13 cellular contexts compared by ENCODE assay signal in the genomic region with DNA sequence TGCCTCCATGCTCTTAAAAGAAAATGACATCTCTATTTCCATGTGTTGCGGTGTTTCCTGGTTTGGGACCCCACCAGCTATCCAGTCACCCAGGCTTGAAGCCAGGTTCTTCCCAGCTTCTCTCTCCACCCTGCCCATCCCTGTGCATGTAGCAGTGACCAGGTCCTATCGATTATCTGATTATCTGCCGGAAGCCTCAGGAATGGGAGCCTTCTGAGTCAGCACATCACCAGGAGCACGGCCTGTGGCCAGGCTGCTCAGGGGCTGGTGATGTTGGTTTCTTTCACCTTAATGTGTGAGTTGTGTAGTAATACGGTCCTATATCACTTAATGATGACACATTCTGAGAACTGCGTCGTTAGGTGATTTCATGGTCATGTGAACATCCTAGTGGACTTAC. TPM values are rescaled to one million over a fixed set of nuclear protein-coding genes. Genes with fewer than 3 reads are reported as not detected.
A peak's percentile ranks its signal among the peaks of the same experiment; 100 is the strongest.
DNase-seq lines count a peak whose midpoint lies in the region; ATAC-seq, FAIRE-seq and TF ChIP-seq lines count a peak whose summit lies in the region.
"Had no signal": no experiment of that assay in that cellular context is flagged by ENCODE, and none has a peak within 500 bp of the region (broad histone marks: within the 10 kb centered on the region; RNA-seq: fewer than 3 reads in every experiment).

No MANE protein-coding gene starts in this region.

- no peak for TF ChIP-seq POLR2A in K562 (conservative IDR thresholded peaks at IDR 0.05)

- WGBS in K562 (ENCODE audit: insufficient coverage, low coverage, missing lambda C conversion rate) = 32% methylated on average over 7 of the region's 7 CpGs

- H3K4me2 ChIP-seq in BLaER1 (0 out of 2 replicates have a peak overlapping the region, but pooled peaks have one; percentile 58), K562 (ENCODE audit: insufficient read depth, low read length) (peak overlapping the region; percentile 35)
- H3K4me2 ChIP-seq: GM23338 had no signal

- CTCF ChIA-PET in RWPE1 (lab: Yijun Ruan, JAX) = interaction anchor here (0.5 to 1.5 kb wide), 3 partner anchors 8 to 43 kb away, joined by 3 to 4 read pairs (median 4); no protein-coding TSS in a partner anchor
- CTCF ChIA-PET in K562 (lab: Yijun Ruan, JAX; ENCODE audit: low intra/inter-chr PET ratio) = no interaction called here

- intact Hi-C loops in K562 (cut with micrococcal nuclease) = loop anchor here (1.0 kb wide), 1 partner anchor 33 kb away; a partner anchor contains a TSS

- H3K4me3 ChIP-seq in BLaER1 = no peak overlapping the region
- H3K4me3 ChIP-seq in K562 = no peak overlapping the region
- H3K4me3 ChIP-seq: GM23338 had no signal

- no peak overlapping the region for H2AFZ ChIP-seq in K562 (ENCODE audit: low read depth, low read length)
- H2AFZ ChIP-seq: GM23338 had no signal

- no peak for TF ChIP-seq EP300 in K562 (IDR thresholded peaks at IDR 0.05; ENCODE audit: low read length)

- H3K36me3 ChIP-seq in BLaER1 (peaks cover 34% of the 10 kb centered on the region), K562 (ENCODE audit: control insufficient read depth, insufficient read depth, low read length) (peaks cover 11% of the 10 kb centered on the region; the same call in 2 of the 3 replicates)

- ATAC-seq in K562 = peak; percentile 57

- no peaks in the 10 kb centered on the region for H3K27me3 ChIP-seq in BLaER1
- no peaks in the 10 kb centered on the region for H3K27me3 ChIP-seq in K562 (ENCODE audit: control insufficient read depth in 2 of 2, insufficient read depth in 2 of 2, low read length in 2 of 2)

- TF ChIP-seq RAD21 in K562 (CRISPR knock-in tag; conservative IDR thresholded peaks at IDR 0.05 in 1 of 2, IDR thresholded peaks at IDR 0.05 in 1 of 2) = no peak

- H3K4me1 ChIP-seq in BLaER1 = peaks cover 81% of the 10 kb centered on the region
- H3K4me1 ChIP-seq in K562 (replicated peaks in 1 of 2; ENCODE audit: control insufficient read depth in 2 of 2, insufficient read depth in 2 of 2, low read length in 2 of 2) = peaks cover 10 to 29% of the 10 kb centered on the region in 2 experiments

- TF ChIP-seq CTCF in RWPE1 (conservative IDR thresholded peaks at IDR 0.05; ENCODE audit: low read depth) (no peak), K562 (IDR thresholded peaks at IDR 0.05 in 2 of 3, conservative IDR thresholded peaks at IDR 0.05 in 1 of 3; ENCODE audit: insufficient read depth in 2 of 3, low read depth in 1 of 3, low read length in 3 of 3) (no peak)

- no TSS peak for BruUV-seq in K562 (replicated peaks; lab: Mats Ljungman, UMichigan)

- peaks cover 10% of the 10 kb centered on the region for H3K9me1 ChIP-seq in K562 (ENCODE audit: control insufficient read depth, insufficient read depth, low read length)

- in situ Hi-C loops in K562 (cut with MboI) = no loop called here
- in situ Hi-C loops in ACHN (cut with HindIII; ENCODE audit: low pct_ligation_motif_present, low pct_unique_long_range_greater_than_20kb, low sequenced_read_pairs) = no loop called here

- H4K20me1 ChIP-seq in BLaER1 (peaks cover 93% of the 10 kb centered on the region), K562 (replicated peaks; ENCODE audit: control insufficient read depth, insufficient read depth, low read length) (peaks cover 36% of the 10 kb centered on the region)

- no peak for DNase-seq in RWPE1 (ENCODE audit: low spot score)
- DNase-seq in K562 (ENCODE audit: extremely low read depth in 1 of 4, low spot score in 3 of 4) = peak in 1 of 4 experiments; percentile 36
- peak; percentile 13 for DNase-seq in kidney tubule cell (ENCODE audit: low spot score)
- no peak for DNase-seq in activated naive CD4-positive, alpha-beta T cell treated with Interleukin-2 at 50 U/mL for 16 hours
- DNase-seq in ACHN = no peak
- DNase-seq in NCI-H526 (lab: John Stamatoyannopoulos, UW) = no peak
- no peak for DNase-seq in NCI-H524 treated with DMSO at 0.1 percent for 48 hours (lab: John Stamatoyannopoulos, UW)
- DNase-seq: 8988T, DMS 273 treated with DMSO at 0.1 percent for 48 hours had no signal

- H3K27ac ChIP-seq in BLaER1 = 0 out of 2 replicates have a peak overlapping the region, but pooled peaks have one; percentile 14
- H3K27ac ChIP-seq in RWPE1 = peak overlapping the region; percentile 29; the same call in 1 of the 2 replicates
- peak overlapping the region; percentile 30; the same call in 2 of the 3 replicates for H3K27ac ChIP-seq in K562 (ENCODE audit: extremely low read depth, low read depth, low read length)

- no peaks in the 10 kb centered on the region for H3K9me3 ChIP-seq in BLaER1
- no peaks in the 10 kb centered on the region for H3K9me3 ChIP-seq in K562 (replicated peaks; ENCODE audit: control insufficient read depth, insufficient read depth, low read depth, low read length)

- H3K9ac ChIP-seq in BLaER1 (no peak overlapping the region), K562 (ENCODE audit: insufficient read depth in 1 of 2, low read depth in 2 of 2, low read length in 2 of 2) (peak overlapping the region; percentile 14 to 75; a peak in 1 of 4 replicates)

- H3K79me2 ChIP-seq in K562 (ENCODE audit: control insufficient read depth, insufficient read depth, low read length) = peaks cover 37% of the 10 kb centered on the region

- POLR2A ChIA-PET in RWPE1 (lab: Yijun Ruan, JAX; ENCODE audit: low non-redundant PET) = interaction anchor here (0.8 kb wide), 1 partner anchor 35 kb away, joined by 4 read pairs; no protein-coding TSS in a partner anchor
- POLR2A ChIA-PET in K562 (lab: Yijun Ruan, JAX) = interaction anchor here (0.9 kb wide), 1 partner anchor 9 kb away, joined by 4 read pairs; no protein-coding TSS in a partner anchor

- peak; percentile 77 for FAIRE-seq in K562 (lab: Jason Lieb, UNC)
- FAIRE-seq: G401.6 had no signal

RNA-seq across cellular contexts. Expression of a gene that starts 33.7 kb away (rescaled TPM):
- total RNA-seq in K562 (2011; cell fraction: chromatin; rRNA removed; ENCODE audit: low replicate concordance) = 32.7 and 64.0 TPM in 2 replicates
- 49.9 and 53.4 TPM in 2 replicates for total RNA-seq in K562 (2011; cell fraction: nucleolus; rRNA removed)
- total RNA-seq in K562 (2011; cell fraction: nucleoplasm; rRNA removed) = 37.0 and 42.9 TPM in 2 replicates
- total RNA-seq in K562 (2014; rRNA removed) (20.3 and 38.6 TPM in 2 replicates), K562 (2014; rRNA removed; fragmentation: Illumina TruSeq; extraction: Trizol) (3.1 and 3.5 TPM in 2 replicates), K562 (2015; rRNA removed; fragmentation: Illumina TruSeq; extraction: Trizol) (7.9 and 8.4 TPM in 2 replicates), K562 (2021) (16.4 and 17.6 TPM in 2 replicates)
- polyA plus RNA-seq in K562 (2011; rRNA removed) (7.3 and 8.0 TPM in 2 replicates), K562 (2014; fragmentation: Illumina TruSeq; extraction: Trizol) (2.7 and 5.0 TPM in 2 replicates), K562 (2014; fragmentation: Nextera tagmentation; extraction: Ambion mirVana) (under 1 TPM; 0.04 to 0.10 TPM), K562 (2014; rRNA removed) (19.9 and 22.0 TPM in 2 replicates)
- 7.1 and 13.5 TPM in 2 replicates for polyA plus RNA-seq in K562 (2011; cell fraction: cytosol; rRNA removed)
- 51.3 and 83.8 TPM in 2 replicates for polyA plus RNA-seq in K562 (2011; cell fraction: nucleus; rRNA removed)
- polyA plus RNA-seq in K562 (2012) = 18.5 and 23.4 TPM in 2 replicates
- polyA minus RNA-seq in K562 (2011; rRNA and poly(A)+ RNA removed) = 4.4 and 5.2 TPM in 2 replicates
- 4.8 and 13.3 TPM in 2 replicates for polyA minus RNA-seq in K562 (2011; cell fraction: cytosol; rRNA and poly(A)+ RNA removed)
- polyA minus RNA-seq in K562 (2011; cell fraction: nucleus; rRNA and poly(A)+ RNA removed) = 14.3 and 14.8 TPM in 2 replicates

RNA-seq across cellular contexts. Expression of a gene that starts 34.1 kb away (rescaled TPM):
- total RNA-seq in K562 (2011; cell fraction: chromatin; rRNA removed; ENCODE audit: low replicate concordance) = 0.30 TPM in 1 of 2 replicates, not detected in the other
- 0.17 and 0.79 TPM in 2 replicates for total RNA-seq in K562 (2011; cell fraction: nucleolus; rRNA removed)
- 0.15 TPM in 2 replicates for total RNA-seq in K562 (2011; cell fraction: nucleoplasm; rRNA removed)
- total RNA-seq in K562 (2014; rRNA removed) (0.09 TPM in 1 of 2 replicates, not detected in the other), K562 (2014; rRNA removed; fragmentation: Illumina TruSeq; extraction: Trizol) (not detected in 2 replicates), K562 (2015; rRNA removed; fragmentation: Illumina TruSeq; extraction: Trizol) (not detected in 2 replicates), K562 (2021) (0.04 TPM in 2 replicates)
- polyA plus RNA-seq in K562 (2011; rRNA removed) (0.01 TPM in 1 of 2 replicates, not detected in the other), K562 (2014; fragmentation: Illumina TruSeq; extraction: Trizol) (0.03 TPM in 1 of 2 replicates, not detected in the other), K562 (2014; fragmentation: Nextera tagmentation; extraction: Ambion mirVana) (not detected), K562 (2014; rRNA removed) (0.04 and 0.07 TPM in 2 replicates)
- polyA plus RNA-seq in K562 (2011; cell fraction: cytosol; rRNA removed) = 0.03 and 0.13 TPM in 2 replicates
- 0.11 and 0.20 TPM in 2 replicates for polyA plus RNA-seq in K562 (2011; cell fraction: nucleus; rRNA removed)
- 0.03 and 0.26 TPM in 2 replicates for polyA plus RNA-seq in K562 (2012)
- not detected in 2 replicates for polyA minus RNA-seq in K562 (2011; rRNA and poly(A)+ RNA removed)
- not detected in 2 replicates for polyA minus RNA-seq in K562 (2011; cell fraction: cytosol; rRNA and poly(A)+ RNA removed)
- polyA minus RNA-seq in K562 (2011; cell fraction: nucleus; rRNA and poly(A)+ RNA removed) = 0.11 and 0.13 TPM in 2 replicates
- total RNA-seq: HepG2 had no signal

RNA-seq across cellular contexts. Expression of a gene that starts 47.6 kb away (rescaled TPM):
- 22.7 and 62.8 TPM in 2 replicates for total RNA-seq in K562 (2011; cell fraction: chromatin; rRNA removed; ENCODE audit: low replicate concordance)
- total RNA-seq in K562 (2011; cell fraction: nucleolus; rRNA removed) = 37.2 and 43.2 TPM in 2 replicates
- 26.5 and 32.7 TPM in 2 replicates for total RNA-seq in K562 (2011; cell fraction: nucleoplasm; rRNA removed)
- total RNA-seq in K562 (2014; rRNA removed) (54.9 and 62.7 TPM in 2 replicates), K562 (2014; rRNA removed; fragmentation: Illumina TruSeq; extraction: Trizol) (31.3 and 33.0 TPM in 2 replicates), K562 (2015; rRNA removed; fragmentation: Illumina TruSeq; extraction: Trizol) (39.5 and 42.3 TPM in 2 replicates), K562 (2021) (60.7 and 62.6 TPM in 2 replicates)
- polyA plus RNA-seq in K562 (2011; rRNA removed) (23.1 and 32.5 TPM in 2 replicates), K562 (2014; fragmentation: Illumina TruSeq; extraction: Trizol) (32.6 and 50.6 TPM in 2 replicates), K562 (2014; fragmentation: Nextera tagmentation; extraction: Ambion mirVana) (100 to 1,000 TPM in 1 of 2 experiments, 10 to 100 TPM in 1; 84.9 to 124 TPM), K562 (2014; rRNA removed) (49.6 and 57.5 TPM in 2 replicates)
- 41.8 and 86.0 TPM in 2 replicates for polyA plus RNA-seq in K562 (2011; cell fraction: cytosol; rRNA removed)
- 34.9 and 43.7 TPM in 2 replicates for polyA plus RNA-seq in K562 (2011; cell fraction: nucleus; rRNA removed)
- 41.3 and 54.9 TPM in 2 replicates for polyA plus RNA-seq in K562 (2012)
- 5.7 and 7.6 TPM in 2 replicates for polyA minus RNA-seq in K562 (2011; rRNA and poly(A)+ RNA removed)
- polyA minus RNA-seq in K562 (2011; cell fraction: cytosol; rRNA and poly(A)+ RNA removed) = 17.8 and 23.9 TPM in 2 replicates
- 7.9 and 11.3 TPM in 2 replicates for polyA minus RNA-seq in K562 (2011; cell fraction: nucleus; rRNA and poly(A)+ RNA removed)

RNA-seq across cellular contexts. Expression of a gene that starts 50.4 kb away (rescaled TPM):
- total RNA-seq in K562 (2011; cell fraction: chromatin; rRNA removed; ENCODE audit: low replicate concordance) = 0.25 and 1.9 TPM in 2 replicates
- 2.4 and 3.5 TPM in 2 replicates for total RNA-seq in K562 (2011; cell fraction: nucleolus; rRNA removed)
- total RNA-seq in K562 (2011; cell fraction: nucleoplasm; rRNA removed) = 0.92 and 1.3 TPM in 2 replicates
- 1.5 and 2.7 TPM in 2 replicates for total RNA-seq in K562 (2014; rRNA removed)
- total RNA-seq in K562 (2014; rRNA removed; fragmentation: Illumina TruSeq; extraction: Trizol) = 0.07 TPM in 1 of 2 replicates, not detected in the other
- total RNA-seq in K562 (2015; rRNA removed; fragmentation: Illumina TruSeq; extraction: Trizol) = 0.54 and 0.72 TPM in 2 replicates
- 8.8 and 10.3 TPM in 2 replicates for total RNA-seq in K562 (2021)
- 0.13 and 0.28 TPM in 2 replicates for polyA plus RNA-seq in K562 (2011; rRNA removed)
- 0.24 and 1.1 TPM in 2 replicates for polyA plus RNA-seq in K562 (2011; cell fraction: cytosol; rRNA removed)
- polyA plus RNA-seq in K562 (2011; cell fraction: nucleus; rRNA removed) = 0.52 and 1.4 TPM in 2 replicates
- polyA plus RNA-seq in K562 (2012) = 3.2 and 3.6 TPM in 2 replicates
- polyA plus RNA-seq in K562 (2014; fragmentation: Illumina TruSeq; extraction: Trizol) = 0.39 and 2.0 TPM in 2 replicates
- under 1 TPM in 1 of 2 experiments, not detected in 1; 0.03 TPM for polyA plus RNA-seq in K562 (2014; fragmentation: Nextera tagmentation; extraction: Ambion mirVana)
- polyA plus RNA-seq in K562 (2014; rRNA removed) = 2.0 and 2.4 TPM in 2 replicates
- 0.11 and 0.21 TPM in 2 replicates for polyA minus RNA-seq in K562 (2011; rRNA and poly(A)+ RNA removed)
- 2.0 and 3.5 TPM in 2 replicates for polyA minus RNA-seq in K562 (2011; cell fraction: cytosol; rRNA and poly(A)+ RNA removed)
- 0.94 and 1.00 TPM in 2 replicates for polyA minus RNA-seq in K562 (2011; cell fraction: nucleus; rRNA and poly(A)+ RNA removed)

RNA-seq across cellular contexts. Expression of a gene that starts 51.4 kb away (rescaled TPM):
- total RNA-seq in K562 (2011; cell fraction: chromatin; rRNA removed; ENCODE audit: low replicate concordance) = 3.4 and 9.5 TPM in 2 replicates
- total RNA-seq in K562 (2011; cell fraction: nucleolus; rRNA removed) = 12.4 and 13.0 TPM in 2 replicates
- total RNA-seq in K562 (2011; cell fraction: nucleoplasm; rRNA removed) = 5.6 and 7.4 TPM in 2 replicates
- total RNA-seq in K562 (2014; rRNA removed) (16.6 and 18.8 TPM in 2 replicates), K562 (2014; rRNA removed; fragmentation: Illumina TruSeq; extraction: Trizol) (1.5 and 2.7 TPM in 2 replicates), K562 (2015; rRNA removed; fragmentation: Illumina TruSeq; extraction: Trizol) (9.5 and 11.6 TPM in 2 replicates), K562 (2021) (17.8 and 20.2 TPM in 2 replicates)
- polyA plus RNA-seq in K562 (2011; rRNA removed) (22.4 and 35.8 TPM in 2 replicates), K562 (2014; fragmentation: Illumina TruSeq; extraction: Trizol) (5.0 and 14.3 TPM in 2 replicates), K562 (2014; fragmentation: Nextera tagmentation; extraction: Ambion mirVana) (1 to 10 TPM in 1 of 2 experiments, under 1 TPM in 1; 0.82 to 7.7 TPM), K562 (2014; rRNA removed) (23.6 and 28.2 TPM in 2 replicates)
- polyA plus RNA-seq in K562 (2011; cell fraction: cytosol; rRNA removed) = 69.0 and 84.4 TPM in 2 replicates
- polyA plus RNA-seq in K562 (2011; cell fraction: nucleus; rRNA removed) = 28.2 and 34.8 TPM in 2 replicates
- 27.4 and 76.0 TPM in 2 replicates for polyA plus RNA-seq in K562 (2012)
- 2.7 and 4.5 TPM in 2 replicates for polyA minus RNA-seq in K562 (2011; rRNA and poly(A)+ RNA removed)
- 5.6 and 15.6 TPM in 2 replicates for polyA minus RNA-seq in K562 (2011; cell fraction: cytosol; rRNA and poly(A)+ RNA removed)
- polyA minus RNA-seq in K562 (2011; cell fraction: nucleus; rRNA and poly(A)+ RNA removed) = 4.2 and 5.3 TPM in 2 replicates
